In genomic region chr5:52674815-52675545, GRCh38 we compare ENCODE assay signal across 14 cellular contexts.
DNase-seq lines count a peak whose midpoint lies in the region; ATAC-seq and TF ChIP-seq lines count a peak whose summit lies in the region.
"Had no signal": no experiment of that assay in that cellular context is flagged by ENCODE, and none has a peak within 500 bp of the region (broad histone marks: within the 10 kb centered on the region; RNA-seq: fewer than 3 reads in every experiment).

No MANE protein-coding gene starts in this region.

- 85% methylated on average over 5 of the region's 5 CpGs for WGBS in mammary epithelial cell (ENCODE audit: low coverage, missing lambda C conversion rate)

- peaks cover 88% of the 10 kb centered on the region for H3K27me3 Mint-ChIP-seq in MCF 10A (ENCODE audit: insufficient read depth, unreplicated experiment)

- no peaks in the 10 kb centered on the region for H3K79me2 ChIP-seq in mammary epithelial cell (ENCODE audit: insufficient read depth, low read length)

- H3K4me1 ChIP-seq in mammary epithelial cell (ENCODE audit: insufficient read depth, low read length), result no peaks in the 10 kb centered on the region

- dilution Hi-C loops in mammary epithelial cell (cut with HindIII; ENCODE audit: low sequenced_read_pairs), result no loop called here

- no peaks in the 10 kb centered on the region for H3K4me1 Mint-ChIP-seq in MCF 10A (ENCODE audit: insufficient read depth, unreplicated experiment)

- TF ChIP-seq CTCF in MCF 10A (IDR thresholded peaks at IDR 0.05; ENCODE audit: unreplicated experiment) (no peak), mammary epithelial cell (conservative IDR thresholded peaks at IDR 0.05 in 1 of 2, IDR thresholded peaks at IDR 0.05 in 1 of 2; ENCODE audit: extremely low read depth in 1 of 2, insufficient read depth in 1 of 2, low read depth in 1 of 2, low read length in 2 of 2) (no peak), WI38 (IDR thresholded peaks at IDR 0.05; ENCODE audit: low read depth, low read length) (no peak), foreskin fibroblast (IDR thresholded peaks at IDR 0.05; ENCODE audit: low read depth, low read length) (no peak)

- H3K27ac ChIP-seq in mammary epithelial cell (ENCODE audit: insufficient read depth, low read depth, low read length), result no peak overlapping the region
- H3K27ac ChIP-seq: coronary artery had no signal

- no peak overlapping the region for H3K4me3 Mint-ChIP-seq in MCF 10A (ENCODE audit: unreplicated experiment)
- H3K4me3 Mint-ChIP-seq: activated CD8-positive, alpha-beta T cell treated with anti-CD3 and anti-CD28 coated beads, Interleukin-2, amount 10 ng/mL, durations not matched to agents 7 days and 5 days; T-helper 2 cell treated with Interferon-gamma antibody and Interleukin-4, amounts not matched to agents 5 μg/mL and 100 μg/mL, for 36 hours had no signal

- no peak for ATAC-seq in HG03457 (IDR thresholded peaks at IDR 0.05; ENCODE audit: unreplicated experiment)
- ATAC-seq: activated CD8-positive, alpha-beta T cell treated with anti-CD3 and anti-CD28 coated beads, Interleukin-2, amount 10 ng/mL, durations not matched to agents 7 days and 5 days had no signal

- no peaks in the 10 kb centered on the region for H3K9me3 Mint-ChIP-seq in MCF 10A (ENCODE audit: unreplicated experiment)
- H3K9me3 Mint-ChIP-seq: T-helper 2 cell treated with Interferon-gamma antibody and Interleukin-4, amounts not matched to agents 5 μg/mL and 100 μg/mL, for 36 hours had no signal

- peaks cover 3% of the 10 kb centered on the region for H3K27me3 ChIP-seq in mammary epithelial cell (ENCODE audit: insufficient read depth, low read length)

- no peak overlapping the region for H3K9ac ChIP-seq in mammary epithelial cell (ENCODE audit: insufficient read depth, low read length)

- H2AFZ ChIP-seq in mammary epithelial cell (ENCODE audit: low read depth, low read length), result no peak overlapping the region

- H3K9me3 ChIP-seq in mammary epithelial cell (replicated peaks; ENCODE audit: insufficient read depth, low read length), result no peaks in the 10 kb centered on the region

- H3K36me3 ChIP-seq in mammary epithelial cell (ENCODE audit: insufficient read depth, low read length), result no peaks in the 10 kb centered on the region

- in situ Hi-C loops in mammary epithelial cell (cut with MboI; ENCODE audit: low sequenced_read_pairs in 2 of 2), result loop anchor here (25.0 kb wide), 2 partner anchors 237 to 1713 kb away; no protein-coding TSS in a partner anchor

- H3K4me2 ChIP-seq in mammary epithelial cell (ENCODE audit: insufficient read depth, low read depth, low read length), result no peak overlapping the region

- BruUV-seq in MCF 10A (replicated peaks; lab: Mats Ljungman, UMichigan) (no TSS peak), mammary epithelial cell (replicated peaks; lab: Mats Ljungman, UMichigan) (no TSS peak)

- CTCF ChIA-PET in MCF 10A (lab: Yijun Ruan, JAX), result no interaction called here
- CTCF ChIA-PET in mammary epithelial cell (lab: Charles Lee; ENCODE audit: low non-redundant PET), result no interaction called here

- H3K4me3 ChIP-seq in mammary epithelial cell (replicated peaks in 1 of 3; ENCODE audit: insufficient read depth in 1 of 3, low read depth in 2 of 3, low read length in 3 of 3) (no peak overlapping the region), WI38 (ENCODE audit: low read depth, low read length) (peak overlapping the region; percentile 46), foreskin fibroblast (ENCODE audit: low read depth in 1 of 2, low read length in 2 of 2) (peak overlapping the region in 1 of 2 donors; percentile 19)
- H3K4me3 ChIP-seq: coronary artery had no signal

- intact Hi-C loops in MCF 10A (cut with micrococcal nuclease), result no loop called here
- intact Hi-C loops in mammary epithelial cell (cut with micrococcal nuclease), result no loop called here
- intact Hi-C loops in head of caudate nucleus (cut with DNase I), result no loop called here

- DNase-seq in MCF 10A (ENCODE audit: unreplicated experiment) (peak; percentile 52), mammary epithelial cell (no peak), foreskin fibroblast (peak; percentile 73 to 84), stromal cell of bone marrow (ENCODE audit: low read depth) (peak; percentile 74), head of caudate nucleus (no peak), NAMALWA (ENCODE audit: low spot score) (no peak)
- DNase-seq: 8988T; activated CD8-positive, alpha-beta T cell treated with anti-CD3 and anti-CD28 coated beads, Interleukin-2, amount 10 ng/mL, durations not matched to agents 7 days and 5 days; activated naive CD4-positive, alpha-beta T cell treated with Interleukin-2 at 50 U/mL for 16 hours; DMS153 had no signal

- no peaks in the 10 kb centered on the region for H3K36me3 Mint-ChIP-seq in MCF 10A (ENCODE audit: insufficient read depth, unreplicated experiment)

- POLR2A ChIA-PET in MCF 10A (lab: Yijun Ruan, JAX), result no interaction called here

- no peaks in the 10 kb centered on the region for H4K20me1 ChIP-seq in mammary epithelial cell (ENCODE audit: insufficient read depth, low read length)

- no peak overlapping the region for H3K27ac Mint-ChIP-seq in MCF 10A (ENCODE audit: low read depth, unreplicated experiment)
- H3K27ac Mint-ChIP-seq: activated CD8-positive, alpha-beta T cell treated with anti-CD3 and anti-CD28 coated beads, Interleukin-2, amount 10 ng/mL, durations not matched to agents 7 days and 5 days; T-helper 2 cell treated with Interferon-gamma antibody and Interleukin-4, amounts not matched to agents 5 μg/mL and 100 μg/mL, for 36 hours had no signal

Comparison
In these comparisons a context has a peak if more than half of its experiments do, and no peak if none do; other contexts are left out.
1. DNase-seq: peak in MCF 10A (single experiment), foreskin fibroblast (2 of 2) and stromal cell of bone marrow (single experiment); none in mammary epithelial cell (single experiment), head of caudate nucleus (0 of 42) and NAMALWA (single experiment).